ENCODE assay signal across 18 cellular contexts in genomic region chr19:33687761-33688656, GRCh38.
DNase-seq lines count a peak whose midpoint lies in the region; ATAC-seq, FAIRE-seq and TF ChIP-seq lines count a peak whose summit lies in the region.
"Had no signal": no experiment of that assay in that cellular context is flagged by ENCODE, and none has a peak within 500 bp of the region (broad histone marks: within the 10 kb centered on the region; RNA-seq: fewer than 3 reads in every experiment).

No MANE protein-coding gene starts in this region.

- ATAC-seq in RWPE2 (ENCODE audit: low read depth): no peak
- ATAC-seq: GM23338 had no signal

- no peak for FAIRE-seq in kidney (lab: Jason Lieb, UNC)
- FAIRE-seq: A204.1 had no signal

- H3K9me3 ChIP-seq in RWPE2 (ENCODE audit: severe bottlenecking) (no peaks in the 10 kb centered on the region), kidney (ENCODE audit: control insufficient read depth in 1 of 2, low read length in 2 of 2) (no peaks in the 10 kb centered on the region), tibial artery (no peaks in the 10 kb centered on the region)
- H3K9me3 ChIP-seq: SJCRH30 had no signal

- H3K4me1 ChIP-seq in RWPE2 (ENCODE audit: insufficient read depth, poor library complexity, severe bottlenecking) (no peaks in the 10 kb centered on the region), kidney (ENCODE audit: control insufficient read depth in 1 of 2, insufficient read depth in 1 of 2, low read depth in 1 of 2, low read length in 2 of 2) (no peaks in the 10 kb centered on the region), tibial artery (no peaks in the 10 kb centered on the region)

- H3K27me3 ChIP-seq in RWPE2 (ENCODE audit: insufficient read depth, poor library complexity, severe bottlenecking): peaks cover 25% of the 10 kb centered on the region
- H3K27me3 ChIP-seq in tibial artery: peaks cover 0 to 43% of the 10 kb centered on the region in 2 donors
- H3K27me3 ChIP-seq: SJCRH30 had no signal

- no peak overlapping the region for H3K4me3 ChIP-seq in RWPE2 (ENCODE audit: severe bottlenecking)
- H3K4me3 ChIP-seq in kidney (ENCODE audit: low read length in 2 of 2): no peak overlapping the region
- H3K4me3 ChIP-seq in tibial artery: no peak overlapping the region
- H3K4me3 ChIP-seq: GM23338, SJCRH30 had no signal

- no peak for TF ChIP-seq CTCF in RWPE2 (IDR thresholded peaks at IDR 0.05; ENCODE audit: poor library complexity, severe bottlenecking)
- TF ChIP-seq CTCF in kidney (IDR thresholded peaks at IDR 0.05; ENCODE audit: borderline replicate concordance, extremely low read depth, insufficient read depth): no peak
- TF ChIP-seq CTCF in tibial artery (IDR thresholded peaks at IDR 0.05): no peak

- H3K36me3 ChIP-seq in RWPE2 (ENCODE audit: low read depth) (no peaks in the 10 kb centered on the region), kidney (ENCODE audit: control insufficient read depth in 1 of 2, insufficient read depth in 2 of 2, low read length in 2 of 2) (no peaks in the 10 kb centered on the region), tibial artery (no peaks in the 10 kb centered on the region)
- H3K36me3 ChIP-seq: SJCRH30 had no signal

- no peak overlapping the region for H3K9ac ChIP-seq in kidney (ENCODE audit: low read length in 2 of 2)

- intact Hi-C loops in kidney (cut with DNase I) (no loop called here), tibial artery (cut with DNase I; ENCODE audit: low total_unique reads) (no loop called here)

- H3K27ac ChIP-seq in RWPE2 (ENCODE audit: poor library complexity, severe bottlenecking) (no peak overlapping the region), kidney (ENCODE audit: low read depth in 2 of 2, low read length in 2 of 2) (no peak overlapping the region), tibial artery (no peak overlapping the region)
- H3K27ac ChIP-seq: RWPE1, SJCRH30 had no signal

- peak; percentile 59 for DNase-seq in activated effector memory CD4-positive, alpha-beta T cell treated with anti-CD3 and anti-CD28 coated beads, Interleukin-2, amount 50 U/mL, for 16 hours
- no peak for DNase-seq in activated effector memory CD4-positive, alpha-beta T cell treated with Interleukin-2 at 50 U/mL for 16 hours
- DNase-seq in RWPE2 (ENCODE audit: low spot score) (peak; percentile 42), kidney (peak; percentile 57), tibial artery (peak; percentile 15 to 48), AG08395 (ENCODE audit: low spot score) (no peak), mucosa of gallbladder (ENCODE audit: low spot score) (no peak)
- no peak for DNase-seq in central memory CD4-positive, alpha-beta T cell
- DNase-seq: EL; GF-D8; Karpas-422; NCI-H1694 treated with DMSO at 0.1 percent for 48 hours; NCI-H748 treated with DMSO at 0.1 percent for 48 hours; NK-92 treated with Interleukin-12 subunit alpha and Interleukin-12 subunit beta, amount 100 ng/mL, for 24 hours; SJCRH30 had no signal

Comparison
In these comparisons a context has a peak if more than half of its experiments do, and no peak if none do; other contexts are left out.
1. DNase-seq: peak in activated effector memory CD4-positive, alpha-beta T cell treated with anti-CD3 and anti-CD28 coated beads, Interleukin-2, amount 50 U/mL, for 16 hours (single experiment), RWPE2 (single experiment), kidney (single experiment) and tibial artery (2 of 2); none in activated effector memory CD4-positive, alpha-beta T cell treated with Interleukin-2 at 50 U/mL for 16 hours (single experiment), AG08395 (single experiment), central memory CD4-positive, alpha-beta T cell (single experiment) and mucosa of gallbladder (single experiment).